Comparison of ENCODE assay signal across 11 cellular contexts in genomic region chr19:46955813-46956371, GRCh38.
A peak's percentile ranks its signal among the peaks of the same experiment; 100 is the strongest.
DNase-seq lines count a peak whose midpoint lies in the region; ATAC-seq and FAIRE-seq lines count a peak whose summit lies in the region.
"Had no signal": no experiment of that assay in that cellular context is flagged by ENCODE, and none has a peak within 500 bp of the region (broad histone marks: within the 10 kb centered on the region; RNA-seq: fewer than 3 reads in every experiment).

No MANE protein-coding gene starts in this region.

- H3K4me3 ChIP-seq in ACC112 (ENCODE audit: low read depth, low read length), result no peak overlapping the region
- H3K4me3 ChIP-seq in mesodermal cell (ENCODE audit: extremely low read depth, insufficient read depth, low read length, poor library complexity, severe bottlenecking), result no peak overlapping the region
- H3K4me3 ChIP-seq: sigmoid colon had no signal

- H3K27ac Mint-ChIP-seq in activated CD4-positive, alpha-beta memory T cell treated with anti-CD3 and anti-CD28 coated beads for 36 hours, result peak overlapping the region; percentile 82

- intact Hi-C loops in activated CD4-positive, alpha-beta memory T cell treated with anti-CD3 and anti-CD28 coated beads for 36 hours (cut with micrococcal nuclease), result loop anchor here (2.0 to 5.0 kb wide), 5 partner anchors 19 to 171 kb away; partner anchors contain the start of genes ARHGAP35 and TMEM160

- DNase-seq in GM19239 (ENCODE audit: insufficient read length, low spot score), result no peak
- DNase-seq in activated CD4-positive, alpha-beta memory T cell treated with anti-CD3 and anti-CD28 coated beads for 36 hours, result peak; percentile 47
- no peak for DNase-seq in NCI-H1417 (lab: John Stamatoyannopoulos, UW)
- DNase-seq in NCI-H2196 treated with DMSO at 0.1 percent for 48 hours (lab: John Stamatoyannopoulos, UW; ENCODE audit: unreplicated experiment), result no peak
- DNase-seq: caudate nucleus, NCI-H1930, sigmoid colon had no signal

- FAIRE-seq in GM19239 (lab: Jason Lieb, UNC), result peak; percentile 44

- H3K79me2 ChIP-seq in ACC112 (ENCODE audit: control insufficient read depth, insufficient read depth, low read length, unreplicated experiment), result peaks cover 44% of the 10 kb centered on the region

- no peaks in the 10 kb centered on the region for H3K9me3 ChIP-seq in mesodermal cell (ENCODE audit: control insufficient read depth, low read length)
- H3K9me3 ChIP-seq: sigmoid colon had no signal

- H3K36me3 Mint-ChIP-seq in activated CD4-positive, alpha-beta memory T cell treated with anti-CD3 and anti-CD28 coated beads for 36 hours, result peaks cover 3% of the 10 kb centered on the region

- H3K27ac ChIP-seq in ACC112 (ENCODE audit: low read depth, low read length) (peak overlapping the region; percentile 98), mesodermal cell (ENCODE audit: low read depth, low read length, severe bottlenecking) (peak overlapping the region; percentile 80)

- H3K27me3 Mint-ChIP-seq in activated CD4-positive, alpha-beta memory T cell treated with anti-CD3 and anti-CD28 coated beads for 36 hours, result no peaks in the 10 kb centered on the region

- POLR2A ChIA-PET in activated CD4-positive, alpha-beta memory T cell treated with anti-CD3 and anti-CD28 coated beads for 36 hours (lab: Charles Lee), result interaction anchor here (0.5 to 2.2 kb wide), 12 partner anchors 8 to 171 kb away, joined by 3 to 8 read pairs (median 3); no protein-coding TSS in a partner anchor

- CTCF ChIA-PET in activated CD4-positive, alpha-beta memory T cell treated with anti-CD3 and anti-CD28 coated beads for 36 hours (lab: Charles Lee), result interaction anchor here (1.2 to 3.3 kb wide), 7 partner anchors 21 to 292 kb away, joined by 3 to 12 read pairs (median 5); partner anchors contain the start of gene SLC1A5

- 90 to 93% methylated on average over 5 of the region's 6 CpGs for WGBS in mesodermal cell (ENCODE audit: insufficient coverage in 2 of 2), 2 experiments

- no peak for ATAC-seq in esophagus mucosa
- no peak for ATAC-seq in HG03520 (IDR thresholded peaks at IDR 0.05; ENCODE audit: unreplicated experiment)

- peak overlapping the region; percentile 75 for H3K4me3 Mint-ChIP-seq in activated CD4-positive, alpha-beta memory T cell treated with anti-CD3 and anti-CD28 coated beads for 36 hours

- no peaks in the 10 kb centered on the region for H3K9me3 Mint-ChIP-seq in activated CD4-positive, alpha-beta memory T cell treated with anti-CD3 and anti-CD28 coated beads for 36 hours

- H3K27me3 ChIP-seq in ACC112 (ENCODE audit: insufficient read depth, low read length), result no peaks in the 10 kb centered on the region
- H3K27me3 ChIP-seq: sigmoid colon had no signal

- no peak overlapping the region for H2AFZ ChIP-seq in ACC112 (ENCODE audit: low read length, unreplicated experiment)

- H3K36me3 ChIP-seq in ACC112 (ENCODE audit: insufficient read depth, low read length), result 0 out of 2 replicates have a peak, but pooled peaks cover 5% of the 10 kb centered on the region
- H3K36me3 ChIP-seq in mesodermal cell (ENCODE audit: control insufficient read depth, insufficient read depth, low read length), result peaks cover 20% of the 10 kb centered on the region
- H3K36me3 ChIP-seq: sigmoid colon had no signal

- H3K4me1 ChIP-seq in ACC112 (ENCODE audit: control insufficient read depth, insufficient read depth, low read length, unreplicated experiment) (peaks cover 48% of the 10 kb centered on the region), mesodermal cell (ENCODE audit: control insufficient read depth, insufficient read depth, low read length, poor library complexity, severe bottlenecking) (peaks cover 34% of the 10 kb centered on the region)

- H3K4me1 Mint-ChIP-seq in activated CD4-positive, alpha-beta memory T cell treated with anti-CD3 and anti-CD28 coated beads for 36 hours (ENCODE audit: low read depth), result peaks cover 73% of the 10 kb centered on the region
